Comparison of ENCODE assay signal across 8 cellular contexts in genomic region chr15:68817304-68818087, GRCh38. TPM values are rescaled to one million over a fixed set of nuclear protein-coding genes. Genes with fewer than 3 reads are reported as not detected.
A peak's percentile ranks its signal among the peaks of the same experiment; 100 is the strongest.
DNase-seq lines count a peak whose midpoint lies in the region; ATAC-seq, FAIRE-seq and TF ChIP-seq lines count a peak whose summit lies in the region.

No MANE protein-coding gene starts in this region.

- peak; percentile 68 for DNase-seq in SIG-M5 treated with dmso at 0.1 percent for 504 hours (lab: John Stamatoyannopoulos, UW; ENCODE audit: unreplicated experiment)
- DNase-seq in SIG-M5 (lab: John Stamatoyannopoulos, UW), result no peak
- peak; percentile 77 for DNase-seq in HuH-7.5 (ENCODE audit: low spot score)
- DNase-seq in SKM-1 (lab: John Stamatoyannopoulos, UW; ENCODE audit: unreplicated experiment), result peak; percentile 75
- DNase-seq in activated naive CD4-positive, alpha-beta T cell treated with anti-CD3 and anti-CD28 coated beads, Interleukin-2, amount 50 U/mL, for 72 hours (ENCODE audit: low spot score in 2 of 2), result peak; percentile 62 to 74
- peak; percentile 83 for DNase-seq in Right ventricle myocardium inferior (ENCODE audit: missing footprints)
- DNase-seq in pancreas, result peak; percentile 68 to 87 (median 79)
- peak; percentile 89 for DNase-seq in upper lobe of right lung

- no peak for FAIRE-seq in pancreas (lab: Jason Lieb, UNC)

- 0% methylated on average over 51 to 64 of the region's 64 CpGs for WGBS in pancreas, 2 donors

- intact Hi-C loops in Right ventricle myocardium inferior (cut with DNase I) (loop anchor here (2.0 to 5.0 kb wide), 2 partner anchors 23 to 35 kb away; no protein-coding TSS in a partner anchor), pancreas (cut with DNase I) (no loop called here), upper lobe of right lung (cut with DNase I) (no loop called here)

- H3K27ac Mint-ChIP-seq in activated naive CD4-positive, alpha-beta T cell treated with anti-CD3 and anti-CD28 coated beads, Interleukin-2, amount 50 U/mL, for 72 hours, result peak overlapping the region; percentile 84 to 96

- H3K27me3 ChIP-seq in pancreas (no peaks in the 10 kb centered on the region), upper lobe of right lung (no peaks in the 10 kb centered on the region)

- no peaks in the 10 kb centered on the region for H3K9me3 ChIP-seq in pancreas
- H3K9me3 ChIP-seq in upper lobe of right lung, result no peaks in the 10 kb centered on the region

- H3K4me3 ChIP-seq in pancreas (peak overlapping the region; percentile 71 to 90 (median 86)), upper lobe of right lung (peak overlapping the region; percentile 96)

- ATAC-seq in activated naive CD4-positive, alpha-beta T cell treated with anti-CD3 and anti-CD28 coated beads, Interleukin-2, amount 50 U/mL, for 72 hours, result peak; percentile 45 to 55
- ATAC-seq in Right ventricle myocardium inferior, result peak; percentile 40
- peak; percentile 46 to 63 (median 58) for ATAC-seq in pancreas
- peak; percentile 65 for ATAC-seq in upper lobe of right lung

- TF ChIP-seq CTCF in pancreas (IDR thresholded peaks at IDR 0.05) (no peak), upper lobe of right lung (IDR thresholded peaks at IDR 0.05) (no peak)

- H3K36me3 ChIP-seq in pancreas (no peaks in the 10 kb centered on the region), upper lobe of right lung (no peaks in the 10 kb centered on the region)

- peak overlapping the region; percentile 98 to 100 (median 99) for H3K27ac ChIP-seq in pancreas
- peak overlapping the region; percentile 99 for H3K27ac ChIP-seq in upper lobe of right lung

- peaks cover 26 to 31% (median 28%) of the 10 kb centered on the region in 3 donors for H3K4me1 ChIP-seq in pancreas
- peaks cover 36% of the 10 kb centered on the region for H3K4me1 ChIP-seq in upper lobe of right lung

- H3K36me3 Mint-ChIP-seq in activated naive CD4-positive, alpha-beta T cell treated with anti-CD3 and anti-CD28 coated beads, Interleukin-2, amount 50 U/mL, for 72 hours, result peaks cover 23 to 34% of the 10 kb centered on the region in 2 donors

- H3K9me3 Mint-ChIP-seq in activated naive CD4-positive, alpha-beta T cell treated with anti-CD3 and anti-CD28 coated beads, Interleukin-2, amount 50 U/mL, for 72 hours, result no peaks in the 10 kb centered on the region

RNA-seq across cellular contexts. Expression of gene ANP32A, which starts 3.2 kb away (rescaled TPM):
- 100 to 1,000 TPM; 136 to 237 TPM for total RNA-seq in activated naive CD4-positive, alpha-beta T cell treated with anti-CD3 and anti-CD28 coated beads, Interleukin-2, amount 50 U/mL, for 72 hours
- total RNA-seq in Right ventricle myocardium inferior, result 134 TPM
- total RNA-seq in pancreas, result 10 to 100 TPM; 26.9 to 64.3 (median 41.4) TPM
- polyA plus RNA-seq in pancreas, result 10 to 100 TPM; 26.0 to 42.3 TPM
- total RNA-seq in upper lobe of right lung, result 114 TPM
